Comparison of ENCODE assay signal across 19 cellular contexts in genomic region chr10:51083280-51083986, GRCh38. TPM values are rescaled to one million over a fixed set of nuclear protein-coding genes. Genes with fewer than 3 reads are reported as not detected.
A peak's percentile ranks its signal among the peaks of the same experiment; 100 is the strongest.
DNase-seq lines count a peak whose midpoint lies in the region; ATAC-seq and TF ChIP-seq lines count a peak whose summit lies in the region.
"Had no signal": no experiment of that assay in that cellular context is flagged by ENCODE, and none has a peak within 500 bp of the region (broad histone marks: within the 10 kb centered on the region; RNA-seq: fewer than 3 reads in every experiment).

No MANE protein-coding gene starts in this region.

- H3K27ac ChIP-seq in esophagus squamous epithelium (peak overlapping the region in 3 of 4 donors; percentile 54 to 71 (median 55)), A673 (ENCODE audit: low read depth, low read length, poor library complexity, severe bottlenecking) (no peak overlapping the region)

- H3K27me3 ChIP-seq in esophagus squamous epithelium: no peaks in the 10 kb centered on the region
- H3K27me3 ChIP-seq in A673 (replicated peaks; ENCODE audit: insufficient read depth, low read depth, low read length, poor library complexity): peaks cover 13% of the 10 kb centered on the region

- H3K4me3 ChIP-seq in esophagus squamous epithelium (peak overlapping the region in 1 of 4 donors; percentile 28), A673 (ENCODE audit: low read depth, low read length, poor library complexity, severe bottlenecking) (no peak overlapping the region)

- H3K27me3 Mint-ChIP-seq in mesothelial cell of epicardium (ENCODE audit: low read depth) (no peaks in the 10 kb centered on the region), type B pancreatic cell (no peaks in the 10 kb centered on the region)
- H3K27me3 Mint-ChIP-seq: activated CD4-positive, alpha-beta memory T cell treated with anti-CD3 and anti-CD28 coated beads, Interleukin-2, amount 10 ng/mL, durations not matched to agents 7 days and 5 days had no signal

- POLR2A ChIA-PET in A673 (lab: Charles Lee; ENCODE audit: low non-redundant PET): no interaction called here

- peak; percentile 3 for DNase-seq in DMS53 (lab: John Stamatoyannopoulos, UW)
- DNase-seq in DMS53 treated with DMSO at 0.1 percent for 48 hours (lab: John Stamatoyannopoulos, UW; ENCODE audit: unreplicated experiment): no peak
- no peak for DNase-seq in esophagus squamous epithelium (lab: John Stamatoyannopoulos, UW)
- no peak for DNase-seq in mesothelial cell of epicardium (ENCODE audit: low spot score in 2 of 2, unreplicated experiment in 2 of 2)
- DNase-seq in type B pancreatic cell (ENCODE audit: extremely low spot score, unreplicated experiment): no peak
- DNase-seq in MV-4-11 (lab: John Stamatoyannopoulos, UW): no peak
- DNase-seq in A673 (ENCODE audit: low spot score): no peak
- DNase-seq: 8988T; activated CD4-positive, alpha-beta memory T cell treated with anti-CD3 and anti-CD28 coated beads, Interleukin-2, amount 10 ng/mL, durations not matched to agents 7 days and 5 days; CD8-positive, alpha-beta memory T cell; GOT3; hypothalamus; Karpas-422; NCI-H2029; SIG-M5; stimulated activated CD4-positive, alpha-beta T cell treated with anti-CD3 and anti-CD28 coated beads, Interleukin-4, amount 100 ng/mL, for 4 hours; stimulated activated naive CD4-positive, alpha-beta T cell had no signal

- peak overlapping the region; percentile 27 for H3K4me3 Mint-ChIP-seq in mesothelial cell of epicardium
- no peak overlapping the region for H3K4me3 Mint-ChIP-seq in type B pancreatic cell
- H3K4me3 Mint-ChIP-seq: activated CD4-positive, alpha-beta memory T cell treated with anti-CD3 and anti-CD28 coated beads, Interleukin-2, amount 10 ng/mL, durations not matched to agents 7 days and 5 days; activated T-helper 17 cell treated with anti-CD3 and anti-CD28 coated beads, Interleukin-2, amount 50 U/mL, for 72 hours; CD8-positive, alpha-beta memory T cell had no signal

- no peaks in the 10 kb centered on the region for H3K9me3 Mint-ChIP-seq in mesothelial cell of epicardium
- no peaks in the 10 kb centered on the region for H3K9me3 Mint-ChIP-seq in type B pancreatic cell
- H3K9me3 Mint-ChIP-seq: activated CD4-positive, alpha-beta memory T cell treated with anti-CD3 and anti-CD28 coated beads, Interleukin-2, amount 10 ng/mL, durations not matched to agents 7 days and 5 days; activated T-helper 17 cell treated with anti-CD3 and anti-CD28 coated beads, Interleukin-2, amount 50 U/mL, for 72 hours; CD8-positive, alpha-beta memory T cell had no signal

- TF ChIP-seq CTCF in esophagus squamous epithelium (IDR thresholded peaks at IDR 0.05) (no peak), mesothelial cell of epicardium (IDR thresholded peaks at IDR 0.05; ENCODE audit: unreplicated experiment) (no peak), type B pancreatic cell (conservative IDR thresholded peaks at IDR 0.05) (no peak), A673 (conservative IDR thresholded peaks at IDR 0.05; ENCODE audit: low read depth, low read length) (no peak)

- ATAC-seq in HG02759 (IDR thresholded peaks at IDR 0.05; ENCODE audit: unreplicated experiment): no peak
- ATAC-seq: activated T-helper 17 cell treated with anti-CD3 and anti-CD28 coated beads, Interleukin-2, amount 50 U/mL, for 72 hours had no signal

- peaks cover 0 to 13% (median 0%) of the 10 kb centered on the region in 3 donors for H3K4me1 ChIP-seq in esophagus squamous epithelium
- H3K4me1 ChIP-seq in A673 (ENCODE audit: insufficient read depth, low read length, poor library complexity, severe bottlenecking): no peaks in the 10 kb centered on the region

- TF ChIP-seq POLR2A in esophagus squamous epithelium (IDR thresholded peaks at IDR 0.05): no peak

- peaks cover 51% of the 10 kb centered on the region for H3K4me1 Mint-ChIP-seq in mesothelial cell of epicardium
- H3K4me1 Mint-ChIP-seq in type B pancreatic cell (ENCODE audit: unreplicated experiment): peaks cover 14% of the 10 kb centered on the region
- H3K4me1 Mint-ChIP-seq: activated CD4-positive, alpha-beta memory T cell treated with anti-CD3 and anti-CD28 coated beads, Interleukin-2, amount 10 ng/mL, durations not matched to agents 7 days and 5 days; activated T-helper 17 cell treated with anti-CD3 and anti-CD28 coated beads, Interleukin-2, amount 50 U/mL, for 72 hours; CD8-positive, alpha-beta memory T cell had no signal

- H3K36me3 Mint-ChIP-seq in mesothelial cell of epicardium (no peaks in the 10 kb centered on the region), type B pancreatic cell (peaks cover 4% of the 10 kb centered on the region)
- H3K36me3 Mint-ChIP-seq: CD8-positive, alpha-beta memory T cell had no signal

- H3K27ac Mint-ChIP-seq in mesothelial cell of epicardium: peak overlapping the region; percentile 78
- peak overlapping the region; percentile 12 for H3K27ac Mint-ChIP-seq in type B pancreatic cell
- H3K27ac Mint-ChIP-seq: activated CD4-positive, alpha-beta memory T cell treated with anti-CD3 and anti-CD28 coated beads, Interleukin-2, amount 10 ng/mL, durations not matched to agents 7 days and 5 days; activated T-helper 17 cell treated with anti-CD3 and anti-CD28 coated beads, Interleukin-2, amount 50 U/mL, for 72 hours; CD8-positive, alpha-beta memory T cell had no signal

- no peaks in the 10 kb centered on the region for H3K36me3 ChIP-seq in esophagus squamous epithelium
- H3K36me3 ChIP-seq in A673 (ENCODE audit: insufficient read depth, low read length, poor library complexity, severe bottlenecking): no peaks in the 10 kb centered on the region

- 37 to 86% methylated on average over 2 to 5 of the region's 6 CpGs for WGBS in esophagus squamous epithelium, 2 donors

- no TSS peak for BruUV-seq in A673 (replicated peaks; lab: Mats Ljungman, UMichigan)

- no peaks in the 10 kb centered on the region for H3K9me3 ChIP-seq in esophagus squamous epithelium
- no peaks in the 10 kb centered on the region for H3K9me3 ChIP-seq in A673 (ENCODE audit: low read depth, low read length, poor library complexity, severe bottlenecking)

- CTCF ChIA-PET in A673 (lab: Charles Lee): no interaction called here

- intact Hi-C loops in esophagus squamous epithelium (cut with DNase I) (no loop called here), A673 (cut with micrococcal nuclease; ENCODE audit: unreplicated experiment) (no loop called here)

RNA-seq across cellular contexts. Expression of gene PRKG1, which starts 9.1 kb away (rescaled TPM):
- total RNA-seq in esophagus squamous epithelium: 10 to 100 TPM in 1 of 4 donors, 1 to 10 TPM in 3; 2.0 to 10.9 (median 3.8) TPM
- 35.0 to 37.0 TPM (median 35.9 TPM) in 3 replicates for total RNA-seq in mesothelial cell of epicardium
- 7.4 and 12.3 TPM in 2 replicates for total RNA-seq in type B pancreatic cell (ENCODE audit: low replicate concordance)
- total RNA-seq in A673 (2021): 0.17 and 0.58 TPM in 2 replicates
- total RNA-seq: activated CD4-positive, alpha-beta memory T cell treated with anti-CD3 and anti-CD28 coated beads, Interleukin-2, amount 10 ng/mL, durations not matched to agents 7 days and 5 days; CD8-positive, alpha-beta memory T cell had no signal
